In genomic region chr21:26512664-26513063, GRCh38 we compare ENCODE assay signal across 27 cellular contexts.
"Had no signal": no experiment of that assay in that cellular context is flagged by ENCODE, and none has a peak within 500 bp of the region (broad histone marks: within the 10 kb centered on the region; RNA-seq: fewer than 3 reads in every experiment).

No MANE protein-coding gene starts in this region.

- H3K27ac ChIP-seq: esophagus squamous epithelium, heart left ventricle, hepatocyte, left lung, ovary, psoas muscle, sigmoid colon, testis, tibial nerve, upper lobe of right lung, vagina had no signal

- H3K27me3 ChIP-seq: esophagus squamous epithelium, heart left ventricle, hepatocyte, left lung, sigmoid colon, testis, tibial nerve, upper lobe of right lung, vagina had no signal

- H3K36me3 ChIP-seq: esophagus squamous epithelium, heart left ventricle, left lung, ovary, sigmoid colon, tibial nerve, upper lobe of right lung, vagina had no signal

- H3K4me1 ChIP-seq: left lung, psoas muscle, sigmoid colon, testis, vagina had no signal

- H3K9me3 Mint-ChIP-seq: nephron; stimulated activated memory B cell treated with anti-CD40 and anti-IgM and Interleukin-4, amounts not matched to agents 10 μg/mL and 1 μg/mL and 100 μg/mL, for 72 hours had no signal

- H3K4me1 Mint-ChIP-seq: naive thymus-derived CD4-positive, alpha-beta T cell; stimulated activated memory B cell treated with anti-CD40 and anti-IgM and Interleukin-4, amounts not matched to agents 10 μg/mL and 1 μg/mL and 100 μg/mL, for 72 hours had no signal

- ATAC-seq: effector memory CD8-positive, alpha-beta T cell; heart left ventricle; naive thymus-derived CD4-positive, alpha-beta T cell; psoas muscle; stimulated activated memory B cell treated with anti-CD40 and anti-IgM and Interleukin-4, amounts not matched to agents 10 μg/mL and 1 μg/mL and 100 μg/mL, for 72 hours; stimulated activated naive CD8-positive, alpha-beta T cell treated with anti-CD3 and anti-CD28 coated beads, Interleukin-15, Interleukin-2, amounts not matched to agents 100 U/mL and 50 U/mL, for 24 hours; upper lobe of right lung had no signal

- H3K4me3 ChIP-seq: esophagus squamous epithelium, heart left ventricle, hepatocyte, left lung, ovary, psoas muscle, sigmoid colon, testis, tibial nerve, upper lobe of right lung, vagina had no signal

- DNase-seq: cortex of kidney; effector memory CD8-positive, alpha-beta T cell; erythroblast; esophagus squamous epithelium; heart left ventricle; left cardiac atrium; left lung; mesendoderm; midbrain; naive thymus-derived CD4-positive, alpha-beta T cell; nucleus accumbens; ovary; psoas muscle; sigmoid colon; stimulated activated CD4-positive, alpha-beta T cell treated with anti-CD3 and anti-CD28 coated beads, Interleukin-4, amount 100 ng/mL, for 4 hours; stimulated activated naive CD8-positive, alpha-beta T cell treated with anti-CD3 and anti-CD28 coated beads, Interleukin-15, Interleukin-2, amounts not matched to agents 100 U/mL and 50 U/mL, for 24 hours; substantia nigra; testis; upper lobe of right lung had no signal

- H3K27me3 Mint-ChIP-seq: effector memory CD8-positive, alpha-beta T cell; stimulated activated memory B cell treated with anti-CD40 and anti-IgM and Interleukin-4, amounts not matched to agents 10 μg/mL and 1 μg/mL and 100 μg/mL, for 72 hours had no signal

- H3K36me3 Mint-ChIP-seq: naive thymus-derived CD4-positive, alpha-beta T cell; stimulated activated memory B cell treated with anti-CD40 and anti-IgM and Interleukin-4, amounts not matched to agents 10 μg/mL and 1 μg/mL and 100 μg/mL, for 72 hours had no signal

- H2AFZ ChIP-seq: hepatocyte had no signal

- H3K27ac Mint-ChIP-seq: effector memory CD8-positive, alpha-beta T cell; naive thymus-derived CD4-positive, alpha-beta T cell; nephron; stimulated activated memory B cell treated with anti-CD40 and anti-IgM and Interleukin-4, amounts not matched to agents 10 μg/mL and 1 μg/mL and 100 μg/mL, for 72 hours had no signal

- FAIRE-seq: endometrium, frontal cortex, islet of Langerhans had no signal

- H3K4me3 Mint-ChIP-seq: effector memory CD8-positive, alpha-beta T cell; naive thymus-derived CD4-positive, alpha-beta T cell; nephron; stimulated activated memory B cell treated with anti-CD40 and anti-IgM and Interleukin-4, amounts not matched to agents 10 μg/mL and 1 μg/mL and 100 μg/mL, for 72 hours had no signal

- H3K79me2 ChIP-seq: hepatocyte had no signal

- H3K4me2 ChIP-seq: hepatocyte had no signal

- H3K9me3 ChIP-seq: esophagus squamous epithelium, heart left ventricle, left lung, ovary, psoas muscle, sigmoid colon, testis, tibial nerve, upper lobe of right lung, vagina had no signal
